In genomic region chr1:219172821-219173220, GRCh38 we compare ENCODE assay signal across 10 cellular contexts. TPM values are rescaled to one million over a fixed set of nuclear protein-coding genes. Genes with fewer than 3 reads are reported as not detected.
DNase-seq lines count a peak whose midpoint lies in the region; ATAC-seq and TF ChIP-seq lines count a peak whose summit lies in the region.
"Had no signal": no experiment of that assay in that cellular context is flagged by ENCODE, and none has a peak within 500 bp of the region (broad histone marks: within the 10 kb centered on the region; RNA-seq: fewer than 3 reads in every experiment).

No MANE protein-coding gene starts in this region.

- no peaks in the 10 kb centered on the region for H3K9me3 Mint-ChIP-seq in Caco-2 (ENCODE audit: unreplicated experiment)
- H3K9me3 Mint-ChIP-seq: activated T-helper 1 cell treated with anti-CD3 and anti-CD28 coated beads, Interleukin-12 subunit alpha, Interleukin-12 subunit beta, Interleukin-2, Interleukin-4 antibody, amounts not matched to agents 30 ng/mL and 10 ng/mL and 1 ng/mL, durations not matched to agents 14 hours and 24 hours and 36 hours; H9 had no signal

- no TSS peak for BruUV-seq in Caco-2 (replicated peaks; lab: Mats Ljungman, UMichigan)

- no peak for TF ChIP-seq POLR2A in breast epithelium (IDR thresholded peaks at IDR 0.05)

- no peaks in the 10 kb centered on the region for H3K27me3 Mint-ChIP-seq in Caco-2 (ENCODE audit: insufficient read depth, unreplicated experiment)

- no peak for DNase-seq in Caco-2
- DNase-seq in breast epithelium (ENCODE audit: low spot score in 2 of 2): no peak
- no peak for DNase-seq in NCI-H2171 treated with DMSO at 0.1 percent for 48 hours (lab: John Stamatoyannopoulos, UW)
- DNase-seq in occipital lobe (lab: John Stamatoyannopoulos, UW): no peak
- DNase-seq: H9, NCI-H226 had no signal

- intact Hi-C loops in Caco-2 (cut with micrococcal nuclease; ENCODE audit: unreplicated experiment): loop anchor here (5.0 to 10.0 kb wide), 3 partner anchors 142 to 826 kb away; partner anchors contain the start of gene TGFB2
- intact Hi-C loops in breast epithelium (cut with DNase I; ENCODE audit: low total_unique reads): no loop called here

- H3K79me2 ChIP-seq in KMS-11 (ENCODE audit: insufficient read depth, low read depth) (peaks cover 19% of the 10 kb centered on the region), parathyroid adenoma (no peaks in the 10 kb centered on the region)

- H3K4me3 Mint-ChIP-seq in Caco-2 (ENCODE audit: unreplicated experiment): peak overlapping the region; percentile 96

- H4K20me1 ChIP-seq in KMS-11 (ENCODE audit: insufficient read depth): no peaks in the 10 kb centered on the region

- no peak overlapping the region for H3K27ac ChIP-seq in KMS-11
- peak overlapping the region; percentile 92 for H3K27ac ChIP-seq in breast epithelium
- H3K27ac ChIP-seq in parathyroid adenoma: no peak overlapping the region

- CTCF ChIA-PET in Caco-2 (lab: Charles Lee): interaction anchor here (0.6 kb wide), 1 partner anchor 27 kb away, joined by 3 read pairs; no protein-coding TSS in a partner anchor

- TF ChIP-seq CTCF in Caco-2 (IDR thresholded peaks at IDR 0.05; ENCODE audit: insufficient read depth in 1 of 2, low read depth in 1 of 2, low read length in 1 of 2, severe bottlenecking in 1 of 2, unreplicated experiment in 1 of 2): no peak
- TF ChIP-seq CTCF in KMS-11 (conservative IDR thresholded peaks at IDR 0.05; ENCODE audit: low read depth, low read length): no peak
- TF ChIP-seq CTCF in breast epithelium (IDR thresholded peaks at IDR 0.05): no peak
- TF ChIP-seq CTCF in parathyroid adenoma (IDR thresholded peaks at IDR 0.05): no peak

- H3K4me2 ChIP-seq in KMS-11 (peak overlapping the region; percentile 88; the same call in 1 of the 2 replicates), parathyroid adenoma (ENCODE audit: low read length) (peak overlapping the region; percentile 86)

- H3K9ac ChIP-seq in KMS-11 (no peak overlapping the region), parathyroid adenoma (no peak overlapping the region)

- no peak overlapping the region for H3K27ac Mint-ChIP-seq in Caco-2 (ENCODE audit: unreplicated experiment)
- H3K27ac Mint-ChIP-seq: H9 had no signal

- H3K9me3 ChIP-seq in Caco-2 (no peaks in the 10 kb centered on the region), breast epithelium (no peaks in the 10 kb centered on the region), parathyroid adenoma (ENCODE audit: control insufficient read depth, low read length) (no peaks in the 10 kb centered on the region)

- peaks cover 6% of the 10 kb centered on the region for H3K36me3 Mint-ChIP-seq in Caco-2 (ENCODE audit: insufficient read depth, unreplicated experiment)

- 0 out of 2 replicates have a peak, but pooled peaks cover 4% of the 10 kb centered on the region for H3K4me1 ChIP-seq in Caco-2
- peaks cover 20% of the 10 kb centered on the region for H3K4me1 ChIP-seq in KMS-11 (ENCODE audit: low read depth, poor library complexity, severe bottlenecking)
- peaks cover 0 to 9% of the 10 kb centered on the region in 2 donors for H3K4me1 ChIP-seq in breast epithelium
- H3K4me1 ChIP-seq in parathyroid adenoma: peaks cover 6% of the 10 kb centered on the region

- H2AFZ ChIP-seq in KMS-11 (ENCODE audit: low read depth) (peak overlapping the region; percentile 88), parathyroid adenoma (peak overlapping the region; percentile 93)

- H3K27me3 ChIP-seq in Caco-2 (replicated peaks; ENCODE audit: control insufficient read depth, insufficient read depth, low read length) (no peaks in the 10 kb centered on the region), KMS-11 (ENCODE audit: insufficient read depth, low read depth) (no peaks in the 10 kb centered on the region), breast epithelium (no peaks in the 10 kb centered on the region), parathyroid adenoma (ENCODE audit: control insufficient read depth, insufficient read depth, low read length) (no peaks in the 10 kb centered on the region)

- POLR2A ChIA-PET in Caco-2 (lab: Charles Lee): no interaction called here

- ATAC-seq in HG02973 (IDR thresholded peaks at IDR 0.05; ENCODE audit: unreplicated experiment): no peak

- H3K4me3 ChIP-seq in Caco-2 (ENCODE audit: low read depth, low read length): no peak overlapping the region
- no peak overlapping the region for H3K4me3 ChIP-seq in KMS-11 (IDR thresholded peaks at IDR 0.05; ENCODE audit: insufficient read depth, low read depth, low read length)
- H3K4me3 ChIP-seq in breast epithelium: no peak overlapping the region
- H3K4me3 ChIP-seq in parathyroid adenoma (ENCODE audit: low read depth, low read length): no peak overlapping the region

- H3K36me3 ChIP-seq in Caco-2 (ENCODE audit: control insufficient read depth, insufficient read depth, low read length) (no peaks in the 10 kb centered on the region), KMS-11 (ENCODE audit: insufficient read depth) (no peaks in the 10 kb centered on the region), breast epithelium (no peaks in the 10 kb centered on the region), parathyroid adenoma (ENCODE audit: control insufficient read depth, insufficient read depth, low read length) (no peaks in the 10 kb centered on the region)

- peaks cover 19% of the 10 kb centered on the region for H3K4me1 Mint-ChIP-seq in Caco-2 (ENCODE audit: low read depth, unreplicated experiment)

RNA-seq across cellular contexts. Expression of gene LYPLAL1, which starts 0.9 kb away (rescaled TPM):
- total RNA-seq in Caco-2 (2022) (20.4 and 27.1 TPM in 2 replicates), breast epithelium (10 to 100 TPM; 21.0 to 40.0 (median 29.9) TPM), occipital lobe (48.2 TPM)

Comparison
In these comparisons a context has a peak if more than half of its experiments do, and no peak if none do; other contexts are left out.
1. H3K27ac ChIP-seq: peak in breast epithelium (2 of 2); none in KMS-11 (single experiment) and parathyroid adenoma (single experiment).